ENCODE assay signal across 8 cellular contexts in genomic region chr4:2534904-2535385, GRCh38. TPM values are rescaled to one million over a fixed set of nuclear protein-coding genes. Genes with fewer than 3 reads are reported as not detected.
DNase-seq lines count a peak whose midpoint lies in the region; ATAC-seq lines count a peak whose summit lies in the region.

No MANE protein-coding gene starts in this region.

- CTCF ChIA-PET in activated CD4-positive, alpha-beta T cell treated with anti-CD3 and anti-CD28 coated beads for 36 hours (lab: Charles Lee) = interaction anchor here (0.8 to 0.9 kb wide), 2 partner anchors 23 to 67 kb away, joined by 3 to 4 read pairs; partner anchors contain the start of gene RNF4

- POLR2A ChIA-PET in activated CD4-positive, alpha-beta T cell treated with anti-CD3 and anti-CD28 coated beads for 36 hours (lab: Charles Lee) = interaction anchor here (0.7 to 3.6 kb wide), 3 partner anchors 66 to 154 kb away, joined by 3 to 17 read pairs (median 7); partner anchors contain the start of gene RNF4

- peaks cover 7% of the 10 kb centered on the region; the same call in 1 of the 2 replicates for H3K4me1 ChIP-seq in iPS-20b (ENCODE audit: insufficient read depth, low read length)
- H3K4me1 ChIP-seq in subcutaneous abdominal adipose tissue (ENCODE audit: control insufficient read depth in 5 of 5, insufficient read depth in 5 of 5, low read length in 5 of 5) = peaks cover 0 to 35% (median 26%) of the 10 kb centered on the region in 5 donors

- H3K27ac ChIP-seq in iPS-20b (ENCODE audit: low read length) = no peak overlapping the region
- peak overlapping the region; percentile 89 for H3K27ac ChIP-seq in subcutaneous abdominal adipose tissue (ENCODE audit: low read depth, low read length)

- H3K9me3 Mint-ChIP-seq in activated CD4-positive, alpha-beta T cell treated with anti-CD3 and anti-CD28 coated beads for 36 hours (ENCODE audit: low read depth) = no peaks in the 10 kb centered on the region
- H3K9me3 Mint-ChIP-seq in activated T-helper 17 cell treated with anti-CD3 and anti-CD28 coated beads, Interleukin-2, amount 50 U/mL, for 72 hours = no peaks in the 10 kb centered on the region

- H3K4me3 ChIP-seq in iPS-20b (ENCODE audit: low read length) (peak overlapping the region; percentile 89), subcutaneous abdominal adipose tissue (ENCODE audit: low read depth in 1 of 5, low read length in 5 of 5) (peak overlapping the region in 4 of 5 donors; percentile 69 to 78 (median 75))

- H3K27me3 Mint-ChIP-seq in activated CD4-positive, alpha-beta T cell treated with anti-CD3 and anti-CD28 coated beads for 36 hours = no peaks in the 10 kb centered on the region
- no peaks in the 10 kb centered on the region for H3K27me3 Mint-ChIP-seq in activated T-helper 17 cell treated with anti-CD3 and anti-CD28 coated beads, Interleukin-2, amount 50 U/mL, for 72 hours

- H3K36me3 ChIP-seq in iPS-20b (ENCODE audit: insufficient read depth, low read depth, low read length) = peaks cover 5% of the 10 kb centered on the region; the same call in 1 of the 2 replicates
- peaks cover 0 to 3% (median 0%) of the 10 kb centered on the region in 5 donors for H3K36me3 ChIP-seq in subcutaneous abdominal adipose tissue (ENCODE audit: control insufficient read depth in 5 of 5, insufficient read depth in 5 of 5, low read length in 5 of 5)

- DNase-seq in activated CD4-positive, alpha-beta T cell treated with anti-CD3 and anti-CD28 coated beads for 36 hours = no peak
- no peak for DNase-seq in activated CD4-positive, alpha-beta T cell treated with anti-CD3 and anti-CD28 coated beads for 48 hours
- DNase-seq in inferior parietal cortex (ENCODE audit: extremely low spot score) = no peak

- H3K27me3 ChIP-seq in iPS-20b (ENCODE audit: insufficient read depth, low read length) (no peaks in the 10 kb centered on the region), subcutaneous abdominal adipose tissue (ENCODE audit: control insufficient read depth in 5 of 5, insufficient read depth in 4 of 5, low read length in 5 of 5) (no peaks in the 10 kb centered on the region)

- peak overlapping the region; percentile 76 for H3K27ac Mint-ChIP-seq in activated CD4-positive, alpha-beta T cell treated with anti-CD3 and anti-CD28 coated beads for 36 hours
- H3K27ac Mint-ChIP-seq in activated T-helper 17 cell treated with anti-CD3 and anti-CD28 coated beads, Interleukin-2, amount 50 U/mL, for 72 hours = peak overlapping the region; percentile 85

- H3K9ac ChIP-seq in iPS-20b (ENCODE audit: low read depth, low read length) (peak overlapping the region; percentile 95; the same call in 1 of the 2 replicates), subcutaneous abdominal adipose tissue (ENCODE audit: low read length in 5 of 5) (peak overlapping the region; percentile 75 to 92 (median 90))

- intact Hi-C loops in activated CD4-positive, alpha-beta T cell treated with anti-CD3 and anti-CD28 coated beads for 36 hours (cut with DNase I, micrococcal nuclease) = loop anchor here (5.0 to 10.0 kb wide), 5 partner anchors 118 to 1000 kb away; partner anchors contain the start of genes CFAP99 (in 1 of the 2), HTT (in 1 of the 2), HTT-AS (in 1 of the 2) and LRPAP1 (in 1 of the 2)

- peaks cover 5% of the 10 kb centered on the region for H3K36me3 Mint-ChIP-seq in activated CD4-positive, alpha-beta T cell treated with anti-CD3 and anti-CD28 coated beads for 36 hours (ENCODE audit: low read depth)
- peaks cover 14% of the 10 kb centered on the region for H3K36me3 Mint-ChIP-seq in activated T-helper 17 cell treated with anti-CD3 and anti-CD28 coated beads, Interleukin-2, amount 50 U/mL, for 72 hours (ENCODE audit: low read depth)

- peaks cover 21% of the 10 kb centered on the region for H3K4me1 Mint-ChIP-seq in activated CD4-positive, alpha-beta T cell treated with anti-CD3 and anti-CD28 coated beads for 36 hours
- H3K4me1 Mint-ChIP-seq in activated T-helper 17 cell treated with anti-CD3 and anti-CD28 coated beads, Interleukin-2, amount 50 U/mL, for 72 hours = no peaks in the 10 kb centered on the region

- H3K9me3 ChIP-seq in iPS-20b (ENCODE audit: insufficient read depth, low read depth, low read length) (no peaks in the 10 kb centered on the region), subcutaneous abdominal adipose tissue (ENCODE audit: control insufficient read depth in 5 of 5, low read length in 5 of 5) (no peaks in the 10 kb centered on the region)

- no peak for ATAC-seq in activated CD4-positive, alpha-beta T cell treated with anti-CD3 and anti-CD28 coated beads for 36 hours
- no peak for ATAC-seq in activated T-helper 17 cell treated with anti-CD3 and anti-CD28 coated beads, Interleukin-2, amount 50 U/mL, for 72 hours (replicated peaks)
- ATAC-seq in GM21360 (IDR thresholded peaks at IDR 0.05; ENCODE audit: unreplicated experiment) (no peak), GM19023 (IDR thresholded peaks at IDR 0.05; ENCODE audit: unreplicated experiment) (no peak)

- H3K4me3 Mint-ChIP-seq in activated CD4-positive, alpha-beta T cell treated with anti-CD3 and anti-CD28 coated beads for 36 hours = peak overlapping the region; percentile 85
- peak overlapping the region; percentile 81 for H3K4me3 Mint-ChIP-seq in activated T-helper 17 cell treated with anti-CD3 and anti-CD28 coated beads, Interleukin-2, amount 50 U/mL, for 72 hours

RNA-seq across cellular contexts. Expression of gene FAM193A, which starts 1.5 kb away (rescaled TPM):
- total RNA-seq in activated CD4-positive, alpha-beta T cell treated with anti-CD3 and anti-CD28 coated beads for 36 hours = 10 to 100 TPM; 22.1 to 30.1 TPM
- total RNA-seq in activated T-helper 17 cell treated with anti-CD3 and anti-CD28 coated beads, Interleukin-2, amount 50 U/mL, for 72 hours = 10 to 100 TPM; 28.9 to 35.3 TPM
